8 cellular contexts compared by ENCODE assay signal in the genomic region with DNA sequence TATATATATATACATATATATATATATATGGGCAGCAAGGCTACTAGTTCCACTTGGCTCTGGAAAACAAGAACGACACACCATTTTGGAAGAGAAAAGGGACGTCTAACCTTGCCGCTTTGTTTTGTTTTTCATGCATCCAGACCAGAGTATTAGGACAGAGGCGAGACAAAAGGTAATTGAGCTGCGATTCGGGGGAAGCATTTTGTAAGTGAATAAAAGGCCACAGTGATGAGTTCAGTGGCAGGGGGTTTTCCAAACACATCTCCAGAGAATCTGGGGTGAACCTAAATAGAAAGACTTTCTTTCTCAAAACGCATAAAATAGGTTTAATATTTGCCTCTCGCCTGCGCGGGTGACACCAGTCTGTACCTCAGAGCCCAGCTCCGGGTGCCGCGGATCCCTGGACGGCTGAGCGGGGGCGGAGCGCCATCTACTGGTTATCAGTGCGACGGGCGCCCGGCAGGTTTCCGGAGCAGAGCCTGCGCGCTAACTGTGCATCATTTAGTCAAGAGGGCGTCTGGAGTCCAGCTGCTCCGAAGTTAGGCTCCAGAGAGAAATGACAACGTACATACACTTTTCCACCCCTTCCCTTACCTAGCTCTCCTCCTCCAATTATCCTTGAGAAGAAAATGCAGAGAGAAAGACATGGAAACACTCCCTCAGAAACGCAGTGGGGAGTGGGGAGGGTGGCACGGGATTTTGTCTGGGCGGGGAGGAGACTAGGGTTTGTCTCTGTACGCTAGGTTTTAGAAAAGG.
DNase-seq lines count a peak whose midpoint lies in the region; ATAC-seq and TF ChIP-seq lines count a peak whose summit lies in the region.

No MANE protein-coding gene starts in this region.

- H3K4me3 Mint-ChIP-seq in activated B cell treated with CpG ODN at 0.5 μM for 24 hours = peak overlapping the region; percentile 36

- peaks cover 6% of the 10 kb centered on the region for H3K4me1 Mint-ChIP-seq in activated B cell treated with CpG ODN at 0.5 μM for 24 hours

- peaks cover 18% of the 10 kb centered on the region for H3K27me3 Mint-ChIP-seq in activated B cell treated with CpG ODN at 0.5 μM for 24 hours

- CTCF ChIA-PET in activated B cell treated with CpG ODN at 0.5 μM for 24 hours (lab: Charles Lee) = interaction anchor here (0.7 to 2.0 kb wide), 16 partner anchors 8 to 1490 kb away, joined by 3 to 13 read pairs (median 4); no protein-coding TSS in a partner anchor

- POLR2A ChIA-PET in activated B cell treated with CpG ODN at 0.5 μM for 24 hours (lab: Charles Lee) = no interaction called here

- no peak overlapping the region for H3K27ac Mint-ChIP-seq in activated B cell treated with CpG ODN at 0.5 μM for 24 hours

- ATAC-seq in GM18517 (IDR thresholded peaks at IDR 0.05; ENCODE audit: unreplicated experiment) = peak; percentile 93
- peak; percentile 95 for ATAC-seq in HG03039 (IDR thresholded peaks at IDR 0.05; ENCODE audit: unreplicated experiment)
- peak; percentile 83 for ATAC-seq in activated B cell treated with CpG ODN at 0.5 μM for 24 hours (ENCODE audit: low read depth)

- H3K36me3 Mint-ChIP-seq in activated B cell treated with CpG ODN at 0.5 μM for 24 hours (ENCODE audit: low read depth) = no peaks in the 10 kb centered on the region

- intact Hi-C loops in activated B cell treated with CpG ODN at 0.5 μM for 24 hours (cut with micrococcal nuclease) = loop anchor here (1.0 kb wide), 2 partner anchors 1384 to 1465 kb away; no protein-coding TSS in a partner anchor

- DNase-seq in ACHN (peak; percentile 62), NCI-H2107 treated with DMSO at 0.1 percent for 48 hours (lab: John Stamatoyannopoulos, UW; ENCODE audit: unreplicated experiment) (peak; percentile 29), activated B cell treated with CpG ODN at 0.5 μM for 24 hours (peak; percentile 65), cardiac fibroblast (ENCODE audit: low read depth in 2 of 2) (peak; percentile 80 to 81), iris pigment epithelial cell (ENCODE audit: low read depth) (peak; percentile 63)
- DNase-seq in stimulated activated CD4-positive, alpha-beta T cell treated with anti-CD3 and anti-CD28 coated beads, Interleukin-15, amount 100 ng/mL, for 48 hours (ENCODE audit: low read depth in 2 of 2) = peak; percentile 75 to 79

- H3K4me3 ChIP-seq in cardiac fibroblast (replicated peaks in 1 of 2; ENCODE audit: low read depth in 2 of 2, low read length in 2 of 2) = peak overlapping the region in 1 of 2 donors; percentile 38

- TF ChIP-seq CTCF in activated B cell treated with CpG ODN at 0.5 μM for 24 hours (IDR thresholded peaks at IDR 0.05) = peak; percentile 69
- TF ChIP-seq CTCF in cardiac fibroblast (IDR thresholded peaks at IDR 0.05; ENCODE audit: low read depth, low read length) = peak; percentile 96

- in situ Hi-C loops in ACHN (cut with HindIII; ENCODE audit: low pct_ligation_motif_present, low pct_unique_long_range_greater_than_20kb, low sequenced_read_pairs) = no loop called here

- no peaks in the 10 kb centered on the region for H3K9me3 Mint-ChIP-seq in activated B cell treated with CpG ODN at 0.5 μM for 24 hours

Comparison
In these comparisons a context has a peak if more than half of its experiments do, and no peak if none do; other contexts are left out.
1. DNase-seq: peak in every context shown above with its lines; median percentile 80 in cardiac fibroblast; 77 in stimulated activated CD4-positive, alpha-beta T cell treated with anti-CD3 and anti-CD28 coated beads, Interleukin-15, amount 100 ng/mL, for 48 hours; 65 in activated B cell treated with CpG ODN at 0.5 μM for 24 hours; 63 in iris pigment epithelial cell; 62 in ACHN; 29 in NCI-H2107 treated with DMSO at 0.1 percent for 48 hours.